Comparison of ENCODE assay signal across 16 cellular contexts in the genomic region with DNA sequence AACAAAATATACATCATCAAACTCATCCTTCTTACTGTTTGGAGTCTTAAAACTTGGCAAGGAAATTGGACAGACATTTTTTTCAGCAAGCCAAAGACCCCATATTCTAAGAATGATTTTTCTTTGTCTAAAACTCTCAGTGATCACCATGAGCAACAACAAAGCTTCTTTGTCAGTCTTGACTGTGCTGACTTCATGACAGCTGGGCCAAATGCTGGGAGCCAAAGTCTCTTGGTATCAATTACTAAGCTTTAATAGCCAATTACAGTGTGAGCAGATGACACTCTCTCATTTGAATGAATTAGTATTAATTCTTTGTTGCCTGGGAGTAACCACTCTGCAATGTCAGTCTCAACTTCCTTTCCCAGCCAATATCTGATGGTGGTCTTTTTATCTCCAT. TPM values are rescaled to one million over a fixed set of nuclear protein-coding genes. Genes with fewer than 3 reads are reported as not detected.
DNase-seq lines count a peak whose midpoint lies in the region; FAIRE-seq lines count a peak whose summit lies in the region.
"Had no signal": no experiment of that assay in that cellular context is flagged by ENCODE, and none has a peak within 500 bp of the region (broad histone marks: within the 10 kb centered on the region; RNA-seq: fewer than 3 reads in every experiment).

No MANE protein-coding gene starts in this region.

- peak; percentile 60 for FAIRE-seq in frontal cortex (lab: Jason Lieb, UNC)
- FAIRE-seq: HepG2, small intestine had no signal

- in situ Hi-C loops in G401 (cut with HindIII; ENCODE audit: low sequenced_read_pairs): no loop called here

- DNase-seq in DMS 273 treated with DMSO at 0.1 percent for 48 hours (lab: John Stamatoyannopoulos, UW) (peak; percentile 58), NCI-H524 treated with DMSO at 0.1 percent for 48 hours (lab: John Stamatoyannopoulos, UW) (peak; percentile 93), frontal cortex (ENCODE audit: low spot score in 2 of 2) (no peak), occipital lobe (lab: John Stamatoyannopoulos, UW) (peak; percentile 10), DMS79 (lab: John Stamatoyannopoulos, UW) (no peak), G401 (ENCODE audit: low spot score) (no peak), AG08395 (ENCODE audit: low spot score) (no peak)
- DNase-seq: AML-193; Caco-2; effector CD4-positive, alpha-beta T cell; kidney glomerular epithelial cell; NCI-H2081; small intestine; stimulated activated CD4-positive, alpha-beta T cell treated with anti-CD3 and anti-CD28 coated beads, Interleukin-4, amount 100 ng/mL, for 4 hours; T-helper 2 cell had no signal

RNA-seq across cellular contexts. Expression of a gene that starts 48.1 kb away (rescaled TPM):
- total RNA-seq in frontal cortex (15.9 TPM), occipital lobe (20.6 TPM)
- total RNA-seq in G401 (2014; rRNA removed; shearing (Covaris generic)): 17.0 and 26.8 TPM in 2 replicates

Comparison
In these comparisons a context has a peak if more than half of its experiments do, and no peak if none do; other contexts are left out.
1. DNase-seq: peak in DMS 273 treated with DMSO at 0.1 percent for 48 hours (single experiment), NCI-H524 treated with DMSO at 0.1 percent for 48 hours (single experiment) and occipital lobe (single experiment); none in frontal cortex (0 of 2), DMS79 (single experiment), G401 (single experiment) and AG08395 (single experiment).